In the genomic region with DNA sequence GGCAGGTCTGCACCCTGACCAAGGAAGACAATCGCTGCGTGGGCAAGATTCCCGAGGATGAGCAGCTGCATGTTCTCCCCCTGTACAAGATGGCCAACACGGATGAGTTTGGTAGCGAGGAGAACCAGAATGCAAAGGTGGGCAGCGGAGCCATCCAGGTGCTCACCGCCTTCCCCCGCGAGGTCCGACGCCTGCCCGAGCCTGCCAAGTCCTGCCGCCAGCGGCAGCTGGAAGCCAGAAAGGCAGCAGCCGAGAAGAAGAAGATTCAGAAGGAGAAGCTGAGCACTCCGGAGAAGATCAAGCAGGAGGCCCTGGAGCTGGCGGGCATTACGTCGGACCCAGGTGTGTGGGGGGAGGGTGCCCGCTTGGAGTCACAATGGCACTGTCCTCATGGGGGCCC, we compare ENCODE assay signal across 16 cellular contexts.
"Had no signal": no experiment of that assay in that cellular context is flagged by ENCODE, and none has a peak within 500 bp of the region (broad histone marks: within the 10 kb centered on the region; RNA-seq: fewer than 3 reads in every experiment).

No MANE protein-coding gene starts in this region.

- H3K4me3 ChIP-seq: hepatocyte, lung, prostate gland, spleen, upper lobe of left lung, vagina had no signal

- ATAC-seq: foreskin keratinocyte had no signal

- DNase-seq: foreskin keratinocyte; mesenchymal stem cell; occipital lobe; spleen; stimulated activated CD4-positive, alpha-beta T cell treated with anti-CD3 and anti-CD28 coated beads, Interleukin-15, amount 100 ng/mL, for 24 hours; stimulated activated CD4-positive, alpha-beta T cell treated with anti-CD3 and anti-CD28 coated beads, Interleukin-1b, Interleukin-23, amount 100 ng/mL, for 48 hours; stimulated activated CD4-positive, alpha-beta T cell treated with anti-CD3 and anti-CD28 coated beads, Interleukin-4, amount 100 ng/mL, for 24 hours; stimulated activated naive CD4-positive, alpha-beta T cell treated with Interleukin-2 at 50 U/mL for 16 hours had no signal

- H3K27ac Mint-ChIP-seq: dendritic cell treated with granulocyte-macrophage colony-stimulating factor and Interleukin-4, amounts not matched to agents 40 ng/mL and 50 ng/mL, for 4 days; nephron had no signal

- H3K4me3 Mint-ChIP-seq: dendritic cell treated with granulocyte-macrophage colony-stimulating factor and Interleukin-4, amounts not matched to agents 40 ng/mL and 50 ng/mL, for 4 days; nephron had no signal

- H3K9me3 Mint-ChIP-seq: dendritic cell treated with granulocyte-macrophage colony-stimulating factor and Interleukin-4, amounts not matched to agents 40 ng/mL and 50 ng/mL, for 4 days; nephron had no signal

- H3K27me3 ChIP-seq: foreskin keratinocyte, hepatocyte, spleen, upper lobe of left lung, vagina had no signal

- H3K9me3 ChIP-seq: prostate gland, spleen, upper lobe of left lung, vagina had no signal

- H3K4me1 Mint-ChIP-seq: nephron had no signal

- H3K27ac ChIP-seq: foreskin keratinocyte, hepatocyte, parathyroid adenoma, prostate gland, spleen, vagina had no signal

- H3K27me3 Mint-ChIP-seq: dendritic cell treated with granulocyte-macrophage colony-stimulating factor and Interleukin-4, amounts not matched to agents 40 ng/mL and 50 ng/mL, for 4 days had no signal

- H3K4me1 ChIP-seq: foreskin keratinocyte, parathyroid adenoma, spleen, vagina had no signal
